In the genomic region with DNA sequence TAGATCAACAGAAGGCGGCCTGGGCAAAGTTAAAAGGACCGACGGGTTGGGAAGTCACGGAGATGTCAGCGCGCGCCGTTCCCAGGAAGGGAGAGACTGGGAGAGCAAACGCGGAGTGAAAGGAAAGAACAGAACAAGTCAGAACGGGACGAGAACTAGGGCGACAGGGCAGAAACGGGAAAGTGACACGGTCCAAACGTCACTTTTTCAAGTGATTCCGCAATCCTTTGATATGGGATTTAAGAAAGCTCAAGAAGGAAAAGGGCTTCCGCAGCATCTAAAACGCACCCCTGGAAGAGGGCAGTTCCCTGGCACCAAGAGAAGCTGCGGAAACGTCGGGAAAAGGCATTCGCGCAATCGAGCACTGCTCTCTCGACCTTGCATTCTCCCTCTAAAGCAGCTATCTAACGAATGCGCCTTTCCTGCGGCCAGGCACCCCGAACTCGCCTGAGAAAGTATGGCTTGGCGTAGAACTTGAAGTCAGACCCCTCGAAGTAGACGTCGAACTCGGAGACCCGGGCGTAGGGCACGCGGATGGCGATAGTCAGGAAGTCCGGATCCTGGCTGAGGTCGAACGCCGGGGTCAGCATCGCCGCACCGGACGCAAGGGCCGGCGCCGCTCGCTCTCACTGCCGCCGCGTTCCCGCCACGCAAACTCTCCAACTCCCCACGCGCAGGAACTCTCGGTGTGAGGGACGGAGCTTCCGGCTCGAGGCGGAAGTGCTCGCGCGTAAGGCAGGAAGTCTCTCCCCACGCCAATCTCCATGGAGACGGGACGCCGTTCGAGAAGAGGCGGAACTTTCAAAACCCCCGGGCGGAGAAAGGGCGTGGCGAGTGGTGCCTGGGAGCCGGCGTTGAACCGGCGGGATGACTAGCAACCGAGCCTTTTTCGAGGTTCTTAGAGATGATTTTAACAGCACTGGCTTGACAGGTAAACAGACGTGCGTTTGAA, we compare ENCODE assay signal across 8 cellular contexts. TPM values are rescaled to one million over a fixed set of nuclear protein-coding genes. Genes with fewer than 3 reads are reported as not detected.
DNase-seq lines count a peak whose midpoint lies in the region; ATAC-seq lines count a peak whose summit lies in the region.

TSS of gene SHQ1 (minus strand) at position 695 of the 952 bp plus-strand sequence. CDS start at position 590, 105 bp downstream.

- H3K4me3 Mint-ChIP-seq in activated CD4-positive, alpha-beta T cell treated with anti-CD3 and anti-CD28 coated beads, Interleukin-2, amount 10 ng/mL, durations not matched to agents 7 days and 5 days = peak within 1 kb of the TSS; percentile 94
- H3K4me3 Mint-ChIP-seq in dendritic cell treated with granulocyte-macrophage colony-stimulating factor and Interleukin-4, amounts not matched to agents 40 ng/mL and 50 ng/mL, for 4 days = peak within 1 kb of the TSS; percentile 91

- POLR2A ChIA-PET in activated CD4-positive, alpha-beta T cell treated with anti-CD3 and anti-CD28 coated beads, Interleukin-2, amount 10 ng/mL, durations not matched to agents 7 days and 5 days (lab: Charles Lee) = no interaction called here

- peak; percentile 24 to 90 (median 84) for DNase-seq in C1 segment of cervical spinal cord (lab: John Stamatoyannopoulos, UW)
- peak; percentile 95 for DNase-seq in NCI-H748 (lab: John Stamatoyannopoulos, UW; ENCODE audit: unreplicated experiment)
- DNase-seq in activated CD4-positive, alpha-beta T cell treated with anti-CD3 and anti-CD28 coated beads, Interleukin-2, amount 10 ng/mL, durations not matched to agents 7 days and 5 days = peak; percentile 97
- DNase-seq in left kidney (ENCODE audit: low read depth, low spot score) = peak; percentile 99
- peak; percentile 96 for DNase-seq in stimulated activated CD4-positive, alpha-beta T cell treated with anti-CD3 and anti-CD28 coated beads, Interleukin-1b, Interleukin-23, amount 100 ng/mL, for 48 hours

- CTCF ChIA-PET in activated CD4-positive, alpha-beta T cell treated with anti-CD3 and anti-CD28 coated beads, Interleukin-2, amount 10 ng/mL, durations not matched to agents 7 days and 5 days (lab: Charles Lee) = interaction anchor here (0.7 to 1.3 kb wide), 5 partner anchors 10 to 218 kb away, joined by 3 to 6 read pairs (median 3); partner anchors contain the start of gene GXYLT2

- H3K27ac Mint-ChIP-seq in activated CD4-positive, alpha-beta T cell treated with anti-CD3 and anti-CD28 coated beads, Interleukin-2, amount 10 ng/mL, durations not matched to agents 7 days and 5 days = peak within 1 kb of the TSS; percentile 84
- H3K27ac Mint-ChIP-seq in dendritic cell treated with granulocyte-macrophage colony-stimulating factor and Interleukin-4, amounts not matched to agents 40 ng/mL and 50 ng/mL, for 4 days = peak within 1 kb of the TSS; percentile 77

- intact Hi-C loops in dendritic cell treated with granulocyte-macrophage colony-stimulating factor and Interleukin-4, amounts not matched to agents 40 ng/mL and 50 ng/mL, for 4 days (cut with micrococcal nuclease) = loop anchor here (10.0 kb wide), 1 partner anchor 207 kb away; no protein-coding TSS in a partner anchor

- peaks cover 2% of the 10 kb centered on the region for H3K27me3 Mint-ChIP-seq in activated CD4-positive, alpha-beta T cell treated with anti-CD3 and anti-CD28 coated beads, Interleukin-2, amount 10 ng/mL, durations not matched to agents 7 days and 5 days
- H3K27me3 Mint-ChIP-seq in dendritic cell treated with granulocyte-macrophage colony-stimulating factor and Interleukin-4, amounts not matched to agents 40 ng/mL and 50 ng/mL, for 4 days = peaks cover 5% of the 10 kb centered on the region

- H3K9me3 Mint-ChIP-seq in activated CD4-positive, alpha-beta T cell treated with anti-CD3 and anti-CD28 coated beads, Interleukin-2, amount 10 ng/mL, durations not matched to agents 7 days and 5 days = no peaks in the 10 kb centered on the region
- no peaks in the 10 kb centered on the region for H3K9me3 Mint-ChIP-seq in dendritic cell treated with granulocyte-macrophage colony-stimulating factor and Interleukin-4, amounts not matched to agents 40 ng/mL and 50 ng/mL, for 4 days

- peaks cover 51% of the 10 kb centered on the region for H3K4me1 Mint-ChIP-seq in activated CD4-positive, alpha-beta T cell treated with anti-CD3 and anti-CD28 coated beads, Interleukin-2, amount 10 ng/mL, durations not matched to agents 7 days and 5 days
- peaks cover 34% of the 10 kb centered on the region for H3K4me1 Mint-ChIP-seq in dendritic cell treated with granulocyte-macrophage colony-stimulating factor and Interleukin-4, amounts not matched to agents 40 ng/mL and 50 ng/mL, for 4 days (ENCODE audit: low read depth)

- ATAC-seq in GM19324 (IDR thresholded peaks at IDR 0.05; ENCODE audit: low FRiP score, unreplicated experiment) (peak; percentile 98), HG03460 (IDR thresholded peaks at IDR 0.05; ENCODE audit: unreplicated experiment) (peak; percentile 95)

- peaks cover 3% of the 10 kb centered on the region for H3K36me3 Mint-ChIP-seq in activated CD4-positive, alpha-beta T cell treated with anti-CD3 and anti-CD28 coated beads, Interleukin-2, amount 10 ng/mL, durations not matched to agents 7 days and 5 days (ENCODE audit: low read depth)
- peaks cover 24% of the 10 kb centered on the region for H3K36me3 Mint-ChIP-seq in dendritic cell treated with granulocyte-macrophage colony-stimulating factor and Interleukin-4, amounts not matched to agents 40 ng/mL and 50 ng/mL, for 4 days (ENCODE audit: low read depth)

RNA-seq across cellular contexts. Expression of gene SHQ1, which starts in this region (rescaled TPM):
- total RNA-seq in activated CD4-positive, alpha-beta T cell treated with anti-CD3 and anti-CD28 coated beads, Interleukin-2, amount 10 ng/mL, durations not matched to agents 7 days and 5 days = 10 to 100 TPM; 22.1 to 24.2 TPM

Comparison
In these comparisons a context has a peak if more than half of its experiments do, and no peak if none do; other contexts are left out.
1. Peak in every context shown above with its lines: DNase-seq and ATAC-seq.